ENCODE assay signal across 9 cellular contexts in genomic region chr16:67415421-67415820, GRCh38. TPM values are rescaled to one million over a fixed set of nuclear protein-coding genes. Genes with fewer than 3 reads are reported as not detected.
DNase-seq lines count a peak whose midpoint lies in the region; ATAC-seq and TF ChIP-seq lines count a peak whose summit lies in the region.
"Not testable (repeated sequence)": the region's sequence is repeated elsewhere in the genome, so short reads cannot be mapped to it uniquely, and the experiment has no call there.
"Had no signal": no experiment of that assay in that cellular context is flagged by ENCODE, and none has a peak within 500 bp of the region (broad histone marks: within the 10 kb centered on the region; RNA-seq: fewer than 3 reads in every experiment).

No MANE protein-coding gene starts in this region.

- not testable (repeated sequence) for TF ChIP-seq POLR2A in right lobe of liver (IDR thresholded peaks at IDR 0.05)

- peak overlapping the region; percentile 26 for H3K4me3 Mint-ChIP-seq in activated CD4-positive, alpha-beta memory T cell treated with anti-CD3 and anti-CD28 coated beads, Interleukin-2, amount 10 ng/mL, durations not matched to agents 7 days and 5 days
- H3K4me3 Mint-ChIP-seq in MCF 10A (ENCODE audit: unreplicated experiment) (peak overlapping the region; percentile 78), osteocyte (ENCODE audit: unreplicated experiment) (peak overlapping the region; percentile 78)

- H3K36me3 Mint-ChIP-seq in activated CD4-positive, alpha-beta memory T cell treated with anti-CD3 and anti-CD28 coated beads, Interleukin-2, amount 10 ng/mL, durations not matched to agents 7 days and 5 days (ENCODE audit: low read depth); MCF 10A (ENCODE audit: insufficient read depth, unreplicated experiment); osteocyte (ENCODE audit: unreplicated experiment): not testable (repeated sequence)

- H3K4me2 ChIP-seq in Loucy (ENCODE audit: low read depth, low read length, poor library complexity, severe bottlenecking) = peak overlapping the region; percentile 69

- not testable (repeated sequence) for H3F3A ChIP-seq in Loucy (ENCODE audit: low read depth)

- H3K27me3 ChIP-seq in Loucy (ENCODE audit: insufficient read depth, low read length, poor library complexity, severe bottlenecking); right lobe of liver; subcutaneous abdominal adipose tissue (ENCODE audit: control insufficient read depth in 5 of 5, insufficient read depth in 4 of 5, low read length in 5 of 5): not testable (repeated sequence)

- H3K9me2 ChIP-seq in Loucy (replicated peaks; ENCODE audit: low read depth, low read length) = not testable (repeated sequence)

- not testable (repeated sequence) for ATAC-seq in right lobe of liver

- H3K4me1 Mint-ChIP-seq in activated CD4-positive, alpha-beta memory T cell treated with anti-CD3 and anti-CD28 coated beads, Interleukin-2, amount 10 ng/mL, durations not matched to agents 7 days and 5 days = peaks cover 11% of the 10 kb centered on the region
- H3K4me1 Mint-ChIP-seq in MCF 10A (ENCODE audit: insufficient read depth, unreplicated experiment) (peaks cover 16% of the 10 kb centered on the region), osteocyte (ENCODE audit: unreplicated experiment) (peaks cover 16% of the 10 kb centered on the region)

- not testable (repeated sequence) for H3K27ac ChIP-seq in right lobe of liver
- peak overlapping the region; percentile 69 for H3K27ac ChIP-seq in subcutaneous abdominal adipose tissue (ENCODE audit: low read depth, low read length)

- H3K9me3 ChIP-seq in Loucy (ENCODE audit: insufficient read depth, low read depth, low read length); right lobe of liver; subcutaneous abdominal adipose tissue (ENCODE audit: control insufficient read depth in 5 of 5, low read length in 5 of 5): not testable (repeated sequence)

- peaks cover 30% of the 10 kb centered on the region for H3K27me3 Mint-ChIP-seq in activated CD4-positive, alpha-beta memory T cell treated with anti-CD3 and anti-CD28 coated beads, Interleukin-2, amount 10 ng/mL, durations not matched to agents 7 days and 5 days
- H3K27me3 Mint-ChIP-seq in MCF 10A (ENCODE audit: insufficient read depth, unreplicated experiment) = peaks cover 14% of the 10 kb centered on the region
- H3K27me3 Mint-ChIP-seq in osteocyte (ENCODE audit: unreplicated experiment) = not testable (repeated sequence)

- not testable (repeated sequence) for H2AFZ ChIP-seq in Loucy (ENCODE audit: low read length)

- H3K36me3 ChIP-seq in Loucy (ENCODE audit: insufficient read depth, low read length); right lobe of liver; subcutaneous abdominal adipose tissue (ENCODE audit: control insufficient read depth in 5 of 5, insufficient read depth in 5 of 5, low read length in 5 of 5): not testable (repeated sequence)

- not testable (repeated sequence) for H3K79me2 ChIP-seq in Loucy (ENCODE audit: insufficient read depth, low read length)

- H3K4me3 ChIP-seq in AG10803 (ENCODE audit: low read length) (peak overlapping the region; percentile 75), fibroblast of mammary gland (ENCODE audit: control insufficient read depth, low read depth, low read length) (peak overlapping the region; percentile 65), right lobe of liver (peak overlapping the region; percentile 60 to 91 (median 80)), subcutaneous abdominal adipose tissue (ENCODE audit: low read depth in 1 of 5, low read length in 5 of 5) (peak overlapping the region; percentile 75 to 87 (median 77))
- H3K4me3 ChIP-seq in Loucy (ENCODE audit: low read length, poor library complexity, severe bottlenecking) = not testable (repeated sequence)

- not testable (repeated sequence) for TF ChIP-seq CTCF in AG10803 (conservative IDR thresholded peaks at IDR 0.05; ENCODE audit: low read length); Loucy (conservative IDR thresholded peaks at IDR 0.05; ENCODE audit: low read length); MCF 10A (IDR thresholded peaks at IDR 0.05; ENCODE audit: unreplicated experiment); fibroblast of mammary gland (conservative IDR thresholded peaks at IDR 0.05; ENCODE audit: control insufficient read depth, insufficient read depth, low read depth, low read length); right lobe of liver (IDR thresholded peaks at IDR 0.05); osteocyte (IDR thresholded peaks at IDR 0.05)

- WGBS in right lobe of liver (ENCODE audit: insufficient coverage, low coverage, low lambda C conversion rate, missing lambda C conversion rate) = 85% methylated on average over 8 of the region's 19 CpGs

- not testable (repeated sequence) for H3K27ac Mint-ChIP-seq in activated CD4-positive, alpha-beta memory T cell treated with anti-CD3 and anti-CD28 coated beads, Interleukin-2, amount 10 ng/mL, durations not matched to agents 7 days and 5 days; MCF 10A (ENCODE audit: low read depth, unreplicated experiment)
- peak overlapping the region; percentile 87 for H3K27ac Mint-ChIP-seq in osteocyte (ENCODE audit: unreplicated experiment)

- not testable (repeated sequence) for H4K20me1 ChIP-seq in Loucy (ENCODE audit: insufficient read depth, low read length, poor library complexity, severe bottlenecking)

- DNase-seq in AG10803 (ENCODE audit: low read depth); activated CD4-positive, alpha-beta memory T cell treated with anti-CD3 and anti-CD28 coated beads, Interleukin-2, amount 10 ng/mL, durations not matched to agents 7 days and 5 days; MCF 10A (ENCODE audit: unreplicated experiment); fibroblast of mammary gland (ENCODE audit: low read depth); right lobe of liver; osteocyte (ENCODE audit: extremely low spot score, unreplicated experiment): not testable (repeated sequence)

- BruUV-seq in MCF 10A (replicated peaks; lab: Mats Ljungman, UMichigan) = not testable (repeated sequence)

- POLR2A ChIA-PET in activated CD4-positive, alpha-beta memory T cell treated with anti-CD3 and anti-CD28 coated beads, Interleukin-2, amount 10 ng/mL, durations not matched to agents 7 days and 5 days (lab: Charles Lee); MCF 10A (lab: Yijun Ruan, JAX): not testable (repeated sequence)

- intact Hi-C loops in MCF 10A (cut with micrococcal nuclease) = loop anchor here (5.0 kb wide), 1 partner anchor 43 kb away; no protein-coding TSS in a partner anchor
- intact Hi-C loops in right lobe of liver (cut with DNase I) = not testable (repeated sequence)

- CTCF ChIA-PET in activated CD4-positive, alpha-beta memory T cell treated with anti-CD3 and anti-CD28 coated beads, Interleukin-2, amount 10 ng/mL, durations not matched to agents 7 days and 5 days (lab: Charles Lee) = not testable (repeated sequence)
- CTCF ChIA-PET in MCF 10A (lab: Yijun Ruan, JAX) = interaction anchor here (1.1 to 2.5 kb wide), 3 partner anchors 9 to 155 kb away, joined by 3 to 14 read pairs (median 5); no protein-coding TSS in a partner anchor

- not testable (repeated sequence) for H3K9ac ChIP-seq in Loucy (ENCODE audit: low read depth, low read length, poor library complexity, severe bottlenecking)
- peak overlapping the region in 4 of 5 donors; percentile 86 to 93 (median 92) for H3K9ac ChIP-seq in subcutaneous abdominal adipose tissue (ENCODE audit: low read length in 5 of 5)

- H3K4me1 ChIP-seq in Loucy (ENCODE audit: insufficient read depth, low read length, poor library complexity, severe bottlenecking) = not testable (repeated sequence)
- H3K4me1 ChIP-seq in right lobe of liver (peaks cover 0 to 12% (median 5%) of the 10 kb centered on the region in 4 donors), subcutaneous abdominal adipose tissue (ENCODE audit: control insufficient read depth in 5 of 5, insufficient read depth in 5 of 5, low read length in 5 of 5) (peaks cover 0 to 25% (median 19%) of the 10 kb centered on the region in 5 donors)

- H3K9me3 Mint-ChIP-seq in activated CD4-positive, alpha-beta memory T cell treated with anti-CD3 and anti-CD28 coated beads, Interleukin-2, amount 10 ng/mL, durations not matched to agents 7 days and 5 days; MCF 10A (ENCODE audit: unreplicated experiment); osteocyte (ENCODE audit: unreplicated experiment): not testable (repeated sequence)

RNA-seq across cellular contexts. Expression of gene ZDHHC1, which starts 0.9 kb away (rescaled TPM):
- under 1 TPM; 0.23 to 0.45 TPM for total RNA-seq in activated CD4-positive, alpha-beta memory T cell treated with anti-CD3 and anti-CD28 coated beads, Interleukin-2, amount 10 ng/mL, durations not matched to agents 7 days and 5 days
- total RNA-seq in MCF 10A (2022) = 5.9 and 7.6 TPM in 2 replicates
- 1 to 10 TPM; 1.2 to 4.0 (median 1.8) TPM for total RNA-seq in right lobe of liver
- total RNA-seq in osteocyte = 13.5 and 15.4 TPM in 2 replicates

RNA-seq across cellular contexts. Expression of gene HSD11B2, which starts 15.5 kb away (rescaled TPM):
- total RNA-seq in activated CD4-positive, alpha-beta memory T cell treated with anti-CD3 and anti-CD28 coated beads, Interleukin-2, amount 10 ng/mL, durations not matched to agents 7 days and 5 days = not detected
- 0.42 and 0.86 TPM in 2 replicates for total RNA-seq in MCF 10A (2022)
- 1 to 10 TPM; 1.3 to 2.7 (median 2.1) TPM for total RNA-seq in right lobe of liver
- total RNA-seq in osteocyte = 0.40 and 0.68 TPM in 2 replicates

RNA-seq across cellular contexts. Expression of gene TPPP3, which starts 22.1 kb away (rescaled TPM):
- total RNA-seq in activated CD4-positive, alpha-beta memory T cell treated with anti-CD3 and anti-CD28 coated beads, Interleukin-2, amount 10 ng/mL, durations not matched to agents 7 days and 5 days = not detected
- total RNA-seq in MCF 10A (2022) = not detected in 2 replicates
- under 1 TPM in 5 of 6 experiments, not detected in 1; 0.24 to 0.65 (median 0.37) TPM for total RNA-seq in right lobe of liver
- 1.4 and 1.5 TPM in 2 replicates for total RNA-seq in osteocyte
- total RNA-seq: activated naive CD4-positive, alpha-beta T cell treated with anti-CD3 and anti-CD28 coated beads, Interleukin-2, amount 50 U/mL, for 72 hours had no signal

Comparison
In these comparisons a context has a peak if more than half of its experiments do, and no peak if none do; other contexts are left out.
1. H3K4me3 Mint-ChIP-seq: peak in every context shown above with its lines; median percentile 78 in MCF 10A; 78 in osteocyte; 26 in activated CD4-positive, alpha-beta memory T cell treated with anti-CD3 and anti-CD28 coated beads, Interleukin-2, amount 10 ng/mL, durations not matched to agents 7 days and 5 days.